Comparison of ENCODE assay signal across 8 cellular contexts in the genomic region with DNA sequence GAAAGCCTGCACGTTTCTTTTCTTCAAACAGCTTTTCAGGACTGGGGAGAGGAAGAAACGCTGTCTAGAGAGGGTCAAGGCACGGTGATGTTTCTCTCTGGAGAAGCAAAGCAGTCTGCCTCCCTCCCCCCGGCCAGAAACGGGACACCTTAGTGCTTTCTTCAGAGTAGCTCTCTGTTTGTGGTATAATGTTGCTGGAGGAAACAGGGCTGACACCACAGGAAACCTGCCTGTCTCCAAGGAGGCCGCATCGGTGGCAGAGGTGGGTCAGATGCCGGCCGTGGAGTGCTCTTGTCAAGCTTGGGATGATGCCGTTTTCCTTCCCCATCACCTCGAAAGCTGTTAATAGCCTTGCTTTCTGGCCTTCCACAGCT.
A peak's percentile ranks its signal among the peaks of the same experiment; 100 is the strongest.
DNase-seq lines count a peak whose midpoint lies in the region; ATAC-seq and TF ChIP-seq lines count a peak whose summit lies in the region.

No MANE protein-coding gene starts in this region.

- H3K27me3 ChIP-seq in gastroesophageal sphincter = no peaks in the 10 kb centered on the region

- no peaks in the 10 kb centered on the region for H3K9me3 Mint-ChIP-seq in IgD-negative memory B cell

- H3K27ac Mint-ChIP-seq in IgD-negative memory B cell = peak overlapping the region in 2 of 3 donors; percentile 13 to 63

- no peak for TF ChIP-seq CTCF in gastroesophageal sphincter (IDR thresholded peaks at IDR 0.05)

- peak overlapping the region in 1 of 4 donors; percentile 43 for H3K4me3 Mint-ChIP-seq in IgD-negative memory B cell

- TF ChIP-seq POLR2A in gastroesophageal sphincter (IDR thresholded peaks at IDR 0.05) = no peak

- H3K9me3 ChIP-seq in gastroesophageal sphincter = no peaks in the 10 kb centered on the region

- WGBS in gastroesophageal sphincter (ENCODE audit: low coverage in 1 of 2), 2 donors = 3 to 25% methylated on average over 1 to 5 of the region's 11 CpGs

- H3K27me3 Mint-ChIP-seq in IgD-negative memory B cell = no peaks in the 10 kb centered on the region

- peak; percentile 2 for ATAC-seq in gastroesophageal sphincter
- ATAC-seq in GM21825 (IDR thresholded peaks at IDR 0.05; ENCODE audit: unreplicated experiment) = no peak

- H3K36me3 ChIP-seq in gastroesophageal sphincter = no peaks in the 10 kb centered on the region

- TF ChIP-seq EP300 in gastroesophageal sphincter (IDR thresholded peaks at IDR 0.05) = no peak

- peak; percentile 77 for DNase-seq in activated CD8-positive, alpha-beta memory T cell treated with anti-CD3 and anti-CD28 coated beads for 24 hours
- peak; percentile 48 for DNase-seq in stimulated activated CD8-positive, alpha-beta memory T cell treated with anti-CD3 and anti-CD28 coated beads, Interleukin-4, amount 100 ng/mL, for 48 hours
- no peak for DNase-seq in NCI-H510A (lab: John Stamatoyannopoulos, UW)
- no peak for DNase-seq in GM19240 (ENCODE audit: insufficient read length, low spot score)
- no peak for DNase-seq in cortex of kidney (lab: John Stamatoyannopoulos, UW)

- peaks cover 22 to 56% (median 25%) of the 10 kb centered on the region in 3 donors for H3K4me1 Mint-ChIP-seq in IgD-negative memory B cell

- H3K4me1 ChIP-seq in gastroesophageal sphincter = peaks cover 33 to 96% (median 49%) of the 10 kb centered on the region in 3 donors

- H3K27ac ChIP-seq in gastroesophageal sphincter = peak overlapping the region; percentile 72 to 92 (median 86)

- no peak overlapping the region for H3K4me3 ChIP-seq in gastroesophageal sphincter

- peaks cover 2% of the 10 kb centered on the region for H3K36me3 Mint-ChIP-seq in IgD-negative memory B cell

Comparison
In these comparisons a context has a peak if more than half of its experiments do, and no peak if none do; other contexts are left out.
1. DNase-seq: peak in activated CD8-positive, alpha-beta memory T cell treated with anti-CD3 and anti-CD28 coated beads for 24 hours (single experiment) and stimulated activated CD8-positive, alpha-beta memory T cell treated with anti-CD3 and anti-CD28 coated beads, Interleukin-4, amount 100 ng/mL, for 48 hours (single experiment); none in NCI-H510A (single experiment), GM19240 (single experiment) and cortex of kidney (single experiment).